In the genomic region with DNA sequence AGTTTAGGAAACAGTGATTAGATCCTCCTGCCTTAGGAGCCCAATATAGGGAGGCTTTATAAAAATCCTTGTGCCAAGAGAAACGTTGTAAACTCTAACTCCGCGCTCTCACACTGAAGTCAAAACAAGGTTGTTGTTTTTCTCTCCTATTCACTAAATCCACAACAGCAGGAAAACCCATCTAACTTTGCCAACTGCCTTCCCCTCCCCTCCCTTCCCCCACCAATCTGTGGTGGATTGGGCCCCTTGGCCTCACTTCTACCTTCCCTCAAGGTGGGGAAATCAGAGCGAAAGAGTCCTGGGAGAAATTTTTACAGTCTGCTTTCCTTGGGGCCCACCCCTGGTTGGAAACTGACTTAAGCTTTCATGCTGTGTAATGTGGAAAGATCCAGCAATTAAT, we compare ENCODE assay signal across 9 cellular contexts. TPM values are rescaled to one million over a fixed set of nuclear protein-coding genes. Genes with fewer than 3 reads are reported as not detected.
DNase-seq lines count a peak whose midpoint lies in the region; ATAC-seq, FAIRE-seq and TF ChIP-seq lines count a peak whose summit lies in the region.
"Had no signal": no experiment of that assay in that cellular context is flagged by ENCODE, and none has a peak within 500 bp of the region (broad histone marks: within the 10 kb centered on the region; RNA-seq: fewer than 3 reads in every experiment).

No MANE protein-coding gene starts in this region.

- intact Hi-C loops in OCI-LY7 (cut with micrococcal nuclease; ENCODE audit: unreplicated experiment) = no loop called here

- no TSS peak for BruUV-seq in OCI-LY7 (replicated peaks; lab: Mats Ljungman, UMichigan)

- no peak overlapping the region for H3K9ac ChIP-seq in H1 (replicated peaks in 1 of 4; ENCODE audit: extremely low read depth in 1 of 4, low read depth in 3 of 4, low read length in 3 of 4)

- peak overlapping the region; percentile 86 for H3K4me3 ChIP-seq in CD4-positive, CD25-positive, alpha-beta regulatory T cell (ENCODE audit: low read depth, low read length)
- H3K4me3 ChIP-seq in OCI-LY7 (ENCODE audit: low read depth, low read length, poor library complexity, severe bottlenecking) (peak overlapping the region; percentile 84), H1 (ENCODE audit: extremely low read depth in 1 of 4, insufficient read depth in 2 of 4, low read depth in 3 of 4, low read length in 4 of 4) (peak overlapping the region in 3 of 4 experiments; percentile 77 to 80 (median 79); a peak in 4 of 8 replicates), neutrophil (ENCODE audit: low read depth in 1 of 2, low read length in 1 of 2) (peak overlapping the region; percentile 83 to 88)

- no peak overlapping the region for H2BK12ac ChIP-seq in H1 (ENCODE audit: low read depth, low read length)

- FAIRE-seq in H1 (lab: Jason Lieb, UNC) = no peak

- peaks cover 17 to 62% (median 37%) of the 10 kb centered on the region in 4 donors for H3K4me1 Mint-ChIP-seq in CD4-positive, CD25-positive, alpha-beta regulatory T cell

- peaks cover 8% of the 10 kb centered on the region for H3K23me2 ChIP-seq in H1 (ENCODE audit: low read depth, low read length)

- 95% methylated on average over 4 of the region's 4 CpGs; no CpG with 5 or more reads in 1 of the 2 experiments for WGBS in H1 (ENCODE audit: extremely low coverage in 1 of 2, insufficient coverage in 1 of 2, insufficient read length in 1 of 2, insufficient replicate concordance in 2 of 2, low coverage in 1 of 2, low lambda C conversion rate in 2 of 2, missing lambda C conversion rate in 1 of 2), 2 experiments

- H3K4me3 Mint-ChIP-seq in CD4-positive, CD25-positive, alpha-beta regulatory T cell = peak overlapping the region; percentile 92 to 99 (median 96)

- CTCF ChIA-PET in OCI-LY7 (lab: Charles Lee; ENCODE audit: unreplicated experiment) (interaction anchor here (0.6 kb wide), 1 partner anchor 237 kb away, joined by 3 read pairs; no protein-coding TSS in a partner anchor), H1 (lab: Charles Lee; ENCODE audit: partially characterized antibody) (interaction anchor here (1.6 to 2.5 kb wide), 2 partner anchors 13 to 43 kb away, joined by 4 to 13 read pairs; partner anchors contain the start of gene TMEM272)

- H3K14ac ChIP-seq in H1 (ENCODE audit: insufficient read length) = no peak overlapping the region

- DNase-seq in CD4-positive, CD25-positive, alpha-beta regulatory T cell = no peak
- DNase-seq in OCI-LY7 (ENCODE audit: low spot score) (no peak), H1 (ENCODE audit: low read depth in 1 of 2, low spot score in 2 of 2) (no peak), UCSD-AML1 (lab: John Stamatoyannopoulos, UW; ENCODE audit: unreplicated experiment) (no peak), cerebellum (ENCODE audit: low spot score) (no peak)

- H2BK120ac ChIP-seq in H1 (replicated peaks; ENCODE audit: low read depth, low read length) = no peak overlapping the region

- no peak overlapping the region for H3K23ac ChIP-seq in H1 (ENCODE audit: insufficient read length)

- H2AK5ac ChIP-seq in H1 (ENCODE audit: low read depth, low read length) = no peak overlapping the region

- H3K27me3 Mint-ChIP-seq in CD4-positive, CD25-positive, alpha-beta regulatory T cell = peaks cover 6% of the 10 kb centered on the region

- no peak overlapping the region for H2BK5ac ChIP-seq in H1 (ENCODE audit: low read depth, low read length)

- H3K9me3 ChIP-seq in CD4-positive, CD25-positive, alpha-beta regulatory T cell (ENCODE audit: control insufficient read depth in 2 of 2, low read length in 2 of 2) = no peaks in the 10 kb centered on the region
- H3K9me3 ChIP-seq in OCI-LY7 (ENCODE audit: low read length) (no peaks in the 10 kb centered on the region), H1 (ENCODE audit: insufficient read depth in 2 of 2, low read depth in 1 of 2, low read length in 1 of 2) (no peaks in the 10 kb centered on the region), neutrophil (no peaks in the 10 kb centered on the region)

- TF ChIP-seq EP300 in H1 (IDR thresholded peaks at IDR 0.05; ENCODE audit: borderline replicate concordance in 1 of 2, low read depth in 2 of 2, low read length in 2 of 2) = no peak

- H3K79me2 ChIP-seq in OCI-LY7 (ENCODE audit: insufficient read depth, low read depth, low read length) (peaks cover 10% of the 10 kb centered on the region; the same call in 1 of the 2 replicates), H1 (ENCODE audit: control insufficient read depth in 1 of 2, insufficient read depth in 2 of 2, low read length in 2 of 2) (no peaks in the 10 kb centered on the region)

- peaks cover 38% of the 10 kb centered on the region for H3K4me1 ChIP-seq in CD4-positive, CD25-positive, alpha-beta regulatory T cell (ENCODE audit: control insufficient read depth, insufficient read depth, low read length, poor library complexity, severe bottlenecking)
- peaks cover 77% of the 10 kb centered on the region for H3K4me1 ChIP-seq in OCI-LY7 (ENCODE audit: insufficient read depth, low read length, poor library complexity, severe bottlenecking)
- peaks cover 12 to 21% (median 16%) of the 10 kb centered on the region in 4 experiments for H3K4me1 ChIP-seq in H1 (replicated peaks in 1 of 4; ENCODE audit: control insufficient read depth in 3 of 4, insufficient read depth in 4 of 4, low read length in 3 of 4)
- H3K4me1 ChIP-seq in neutrophil (ENCODE audit: control insufficient read depth in 1 of 2, insufficient read depth in 1 of 2, low read depth in 1 of 2, low read length in 1 of 2) = peaks cover 39 to 41% of the 10 kb centered on the region in 2 experiments

- no peak overlapping the region for H4K5ac ChIP-seq in H1 (ENCODE audit: insufficient read length, low read depth, low read length)

- H4K20me1 ChIP-seq in OCI-LY7 (ENCODE audit: insufficient read depth, low read length) (no peaks in the 10 kb centered on the region), H1 (replicated peaks in 1 of 2; ENCODE audit: control insufficient read depth in 1 of 2, insufficient read depth in 2 of 2, low read length in 2 of 2) (no peaks in the 10 kb centered on the region)

- H3K4me2 ChIP-seq in OCI-LY7 (ENCODE audit: low read length) (peak overlapping the region; percentile 86), H1 (ENCODE audit: insufficient read depth in 1 of 2, low read depth in 2 of 2, low read length in 2 of 2) (peak overlapping the region; percentile 80 to 89)

- H3K79me1 ChIP-seq in H1 (ENCODE audit: low read depth, low read length) = no peaks in the 10 kb centered on the region

- no peak overlapping the region; the same call in 1 of the 2 replicates for H3K18ac ChIP-seq in H1 (ENCODE audit: extremely low read depth, low read length)

- H2AFZ ChIP-seq in OCI-LY7 (ENCODE audit: low read length) = no peak overlapping the region
- H2AFZ ChIP-seq in H1 (ENCODE audit: low read length) = no peak overlapping the region

- H3K36me3 Mint-ChIP-seq in CD4-positive, CD25-positive, alpha-beta regulatory T cell = no peaks in the 10 kb centered on the region

- H3K9me3 Mint-ChIP-seq in CD4-positive, CD25-positive, alpha-beta regulatory T cell = peaks cover 0 to 2% (median 0%) of the 10 kb centered on the region in 7 donors

- H4K8ac ChIP-seq in H1 (ENCODE audit: extremely low read depth, insufficient read depth, low read length) = no peak overlapping the region

- H3K9me2 ChIP-seq in OCI-LY7 (ENCODE audit: insufficient read depth, low read length) = no peaks in the 10 kb centered on the region

- H3K36me3 ChIP-seq in CD4-positive, CD25-positive, alpha-beta regulatory T cell (ENCODE audit: control insufficient read depth, insufficient read depth, low read length) = peaks cover 5% of the 10 kb centered on the region
- H3K36me3 ChIP-seq in OCI-LY7 (ENCODE audit: insufficient read depth, low read length) (0 out of 2 replicates have a peak, but pooled peaks cover 8% of the 10 kb centered on the region), H1 (ENCODE audit: control insufficient read depth in 2 of 4, insufficient read depth in 4 of 4, low read length in 3 of 4) (no peaks in the 10 kb centered on the region), neutrophil (peaks cover 19% of the 10 kb centered on the region)

- TF ChIP-seq CTCF in OCI-LY7 (conservative IDR thresholded peaks at IDR 0.05; ENCODE audit: low read length) = no peak
- TF ChIP-seq CTCF in H1 (IDR thresholded peaks at IDR 0.05; ENCODE audit: control extremely low read depth in 1 of 3, insufficient read depth in 1 of 3, low read depth in 1 of 3, low read length in 3 of 3) = no peak
- TF ChIP-seq CTCF in neutrophil (IDR thresholded peaks at IDR 0.05) = no peak

- H3K56ac ChIP-seq in H1 (replicated peaks; ENCODE audit: insufficient read length, low read depth, low read length) = no peak overlapping the region

- no peak for TF ChIP-seq POLR2A in H1 (IDR thresholded peaks at IDR 0.05; ENCODE audit: control extremely low read depth in 1 of 2, low read depth in 2 of 2, low read length in 2 of 2)

- H3K27ac ChIP-seq in CD4-positive, CD25-positive, alpha-beta regulatory T cell (ENCODE audit: insufficient read depth, low read length, poor library complexity, severe bottlenecking) = peak overlapping the region; percentile 99
- H3K27ac ChIP-seq in OCI-LY7 (ENCODE audit: low read depth, low read length, poor library complexity, severe bottlenecking) (no peak overlapping the region), H1 (ENCODE audit: low read depth, low read length) (no peak overlapping the region), neutrophil (peak overlapping the region; percentile 98)

- no peak overlapping the region for H2BK20ac ChIP-seq in H1 (ENCODE audit: low read length)

- no peak for ATAC-seq in CD4-positive, CD25-positive, alpha-beta regulatory T cell (ENCODE audit: low read depth in 2 of 2)
- ATAC-seq in HG02981 (IDR thresholded peaks at IDR 0.05; ENCODE audit: unreplicated experiment) (no peak), HG02798 (IDR thresholded peaks at IDR 0.05; ENCODE audit: poor library complexity, unreplicated experiment) (no peak)

- H2BK15ac ChIP-seq in H1 (ENCODE audit: low read length) = no peak overlapping the region

- H3K27me3 ChIP-seq in CD4-positive, CD25-positive, alpha-beta regulatory T cell (ENCODE audit: control insufficient read depth, insufficient read depth, low read length) = no peaks in the 10 kb centered on the region
- H3K27me3 ChIP-seq in H1 (replicated peaks in 1 of 4; ENCODE audit: control insufficient read depth in 3 of 4, extremely low read depth in 1 of 4, insufficient read depth in 3 of 4, low read length in 3 of 4) (0 out of 7 replicates have a peak, but pooled peaks cover 0 to 2% (median 0%) of the 10 kb centered on the region in 4 experiments), neutrophil (peaks cover 32% of the 10 kb centered on the region)

- peak overlapping the region; percentile 99 to 100 (median 100) for H3K27ac Mint-ChIP-seq in CD4-positive, CD25-positive, alpha-beta regulatory T cell

- H3K4ac ChIP-seq in H1 (replicated peaks; ENCODE audit: insufficient read length, low read depth, low read length) = no peak overlapping the region

- POLR2A ChIA-PET in OCI-LY7 (lab: Charles Lee) = interaction anchor here (0.6 to 2.8 kb wide), 5 partner anchors 11 to 371 kb away, joined by 3 to 6 read pairs (median 3); partner anchors contain the start of gene INTS6
- POLR2A ChIA-PET in H1 (lab: Charles Lee; ENCODE audit: partially characterized antibody) = interaction anchor here (1.3 to 2.6 kb wide), 4 partner anchors 9 to 369 kb away, joined by 3 to 11 read pairs (median 4); partner anchors contain the start of gene INTS6

- no peak overlapping the region for H4K91ac ChIP-seq in H1 (replicated peaks; ENCODE audit: insufficient read length, low read length)

- TF ChIP-seq RAD21 in H1 (IDR thresholded peaks at IDR 0.05 in 1 of 2, conservative IDR thresholded peaks at IDR 0.05 in 1 of 2; ENCODE audit: low read depth in 2 of 2, low read length in 2 of 2) = no peak

RNA-seq across cellular contexts. Expression of gene DHRS12, which starts 1.4 kb away (rescaled TPM):
- 25.9 TPM for total RNA-seq in CD4-positive, CD25-positive, alpha-beta regulatory T cell
- 10 to 100 TPM; 31.3 to 42.9 (median 35.4) TPM for polyA plus RNA-seq in CD4-positive, CD25-positive, alpha-beta regulatory T cell
- total RNA-seq in OCI-LY7 (2014; rRNA removed; shearing (Covaris generic)) = 3.4 and 3.5 TPM in 2 replicates
- total RNA-seq in OCI-LY7 (2022) (11.9 and 12.5 TPM in 2 replicates), cerebellum (3.1 TPM)
- 6.0 and 8.7 TPM in 2 replicates for total RNA-seq in H1 (2021; fragmentation: NEBNext Ultra II Directional; extraction: Animal tissue kit (Norgen Biotek cat#: 25700))
- 8.7 and 10.3 TPM in 2 replicates for polyA plus RNA-seq in H1 (2011; rRNA removed)
- polyA plus RNA-seq in H1 (2011; cell fraction: cytosol; rRNA removed) = 9.7 TPM
- polyA plus RNA-seq in H1 (2011; cell fraction: nucleus; rRNA removed) = 19.8 TPM
- polyA plus RNA-seq in H1 (2012, experiment 1 of 2) = 10.0 to 13.4 TPM (median 11.4 TPM) in 4 replicates
- 4.7 TPM for polyA plus RNA-seq in H1 (2012, experiment 2 of 2)
- polyA plus RNA-seq in H1 (2013, experiment 1 of 2) = 8.4 TPM
- polyA plus RNA-seq in H1 (2013, experiment 2 of 2) = 9.0 TPM
- 5.3 and 7.8 TPM in 2 replicates for polyA minus RNA-seq in H1 (2011; rRNA and poly(A)+ RNA removed)
- 7.1 TPM for polyA minus RNA-seq in H1 (2011; cell fraction: cytosol; rRNA and poly(A)+ RNA removed)
- 14.8 TPM for polyA minus RNA-seq in H1 (2011; cell fraction: nucleus; rRNA and poly(A)+ RNA removed)

RNA-seq across cellular contexts. Expression of gene TMEM272, which starts 42.4 kb away (rescaled TPM):
- 3.3 TPM for total RNA-seq in CD4-positive, CD25-positive, alpha-beta regulatory T cell
- polyA plus RNA-seq in CD4-positive, CD25-positive, alpha-beta regulatory T cell = under 1 TPM in 3 of 4 donors, not detected in 1; 0.13 to 0.49 (median 0.16) TPM
- 0.41 and 0.75 TPM in 2 replicates for total RNA-seq in OCI-LY7 (2014; rRNA removed; shearing (Covaris generic))
- total RNA-seq in OCI-LY7 (2022) (0.46 and 0.90 TPM in 2 replicates), cerebellum (1.2 TPM)
- not detected in 2 replicates for total RNA-seq in H1 (2021; fragmentation: NEBNext Ultra II Directional; extraction: Animal tissue kit (Norgen Biotek cat#: 25700))
- polyA plus RNA-seq in H1 (2011; rRNA removed) = 0.05 and 0.06 TPM in 2 replicates
- 0.04 TPM for polyA plus RNA-seq in H1 (2011; cell fraction: cytosol; rRNA removed)
- polyA plus RNA-seq in H1 (2011; cell fraction: nucleus; rRNA removed) = 0.43 TPM
- 0.06 to 0.32 TPM (median 0.09 TPM) in 3 of 4 replicates, not detected in the other for polyA plus RNA-seq in H1 (2012, experiment 1 of 2)
- not detected for polyA plus RNA-seq in H1 (2012, experiment 2 of 2)
- 0.04 TPM for polyA plus RNA-seq in H1 (2013, experiment 1 of 2)
- polyA plus RNA-seq in H1 (2013, experiment 2 of 2) = 0.02 TPM
- 0.28 and 0.29 TPM in 2 replicates for polyA minus RNA-seq in H1 (2011; rRNA and poly(A)+ RNA removed)
- polyA minus RNA-seq in H1 (2011; cell fraction: cytosol; rRNA and poly(A)+ RNA removed) = not detected
- polyA minus RNA-seq in H1 (2011; cell fraction: nucleus; rRNA and poly(A)+ RNA removed) = 0.30 TPM
- total RNA-seq: T-helper 2 cell treated with Interferon-gamma antibody and Interleukin-4, amounts not matched to agents 100 ng/mL and 5 ng/mL, for 36 hours had no signal

RNA-seq across cellular contexts. Expression of gene CCDC70, which starts 59.2 kb away (rescaled TPM):
- total RNA-seq in CD4-positive, CD25-positive, alpha-beta regulatory T cell = not detected
- not detected for polyA plus RNA-seq in CD4-positive, CD25-positive, alpha-beta regulatory T cell
- not detected in 2 replicates for total RNA-seq in OCI-LY7 (2014; rRNA removed; shearing (Covaris generic))
- total RNA-seq in OCI-LY7 (2022) = not detected in 2 replicates
- total RNA-seq in H1 (2021; fragmentation: NEBNext Ultra II Directional; extraction: Animal tissue kit (Norgen Biotek cat#: 25700)) = not detected in 2 replicates
- polyA plus RNA-seq in H1 (2011; rRNA removed) = not detected in 2 replicates
- polyA plus RNA-seq in H1 (2011; cell fraction: cytosol; rRNA removed) = not detected
- polyA plus RNA-seq in H1 (2011; cell fraction: nucleus; rRNA removed) = not detected
- polyA plus RNA-seq in H1 (2012, experiment 1 of 2) = not detected in 4 replicates
- not detected for polyA plus RNA-seq in H1 (2012, experiment 2 of 2)
- not detected for polyA plus RNA-seq in H1 (2013, experiment 1 of 2)
- polyA plus RNA-seq in H1 (2013, experiment 2 of 2) = not detected
- polyA minus RNA-seq in H1 (2011; rRNA and poly(A)+ RNA removed) = not detected in 2 replicates
- polyA minus RNA-seq in H1 (2011; cell fraction: cytosol; rRNA and poly(A)+ RNA removed) = not detected
- polyA minus RNA-seq in H1 (2011; cell fraction: nucleus; rRNA and poly(A)+ RNA removed) = not detected
- total RNA-seq in cerebellum = not detected
- total RNA-seq: T-helper 2 cell treated with Interferon-gamma antibody and Interleukin-4, amounts not matched to agents 100 ng/mL and 5 ng/mL, for 36 hours had no signal

Comparison
In these comparisons a context has a peak if more than half of its experiments do, and no peak if none do; other contexts are left out.
1. H3K27ac ChIP-seq: peak in CD4-positive, CD25-positive, alpha-beta regulatory T cell (single experiment) and neutrophil (single experiment); none in OCI-LY7 (single experiment) and H1 (single experiment).
2. Peak in every context shown above with its lines, with median percentiles within 50 percentile points of each other: H3K4me3 ChIP-seq.